8 cellular contexts compared by ENCODE assay signal in genomic region chr1:66930823-66931174, GRCh38. TPM values are rescaled to one million over a fixed set of nuclear protein-coding genes. Genes with fewer than 3 reads are reported as not detected.
A peak's percentile ranks its signal among the peaks of the same experiment; 100 is the strongest.
DNase-seq lines count a peak whose midpoint lies in the region; ATAC-seq and TF ChIP-seq lines count a peak whose summit lies in the region.

No MANE protein-coding gene starts in this region.

- H3K27me3 ChIP-seq in muscle layer of duodenum (ENCODE audit: low read depth, low read length): no peaks in the 10 kb centered on the region

- no peaks in the 10 kb centered on the region for H3K9me3 ChIP-seq in muscle layer of duodenum (ENCODE audit: control insufficient read depth in 1 of 2, low read length in 2 of 2)

- H3K27ac ChIP-seq in caudate nucleus (ENCODE audit: low read depth, low read length) (peak overlapping the region; percentile 93), muscle layer of duodenum (ENCODE audit: low read length) (peak overlapping the region; percentile 98)

- TF ChIP-seq CTCF in AG10803 (conservative IDR thresholded peaks at IDR 0.05; ENCODE audit: low read length): no peak

- H3K4me3 ChIP-seq in AG10803 (ENCODE audit: low read length): peak overlapping the region; percentile 76
- H3K4me3 ChIP-seq in muscle layer of duodenum (ENCODE audit: low read depth in 1 of 2, low read length in 2 of 2): peak overlapping the region; percentile 67 to 96

- DNase-seq in AG10803 (ENCODE audit: low read depth) (no peak), HuH-7.5 (ENCODE audit: low spot score) (peak; percentile 6), caudate nucleus (lab: John Stamatoyannopoulos, UW) (no peak), occipital lobe (lab: John Stamatoyannopoulos, UW) (no peak), pons (ENCODE audit: low spot score) (no peak)
- DNase-seq in activated CD4-positive, alpha-beta T cell treated with anti-CD3 and anti-CD28 coated beads for 48 hours: no peak

- H3K36me3 ChIP-seq in muscle layer of duodenum (ENCODE audit: control insufficient read depth in 1 of 2, insufficient read depth in 2 of 2, low read length in 2 of 2): no peaks in the 10 kb centered on the region

- peaks cover 19 to 34% of the 10 kb centered on the region in 2 donors for H3K4me1 ChIP-seq in muscle layer of duodenum (ENCODE audit: control insufficient read depth in 1 of 2, insufficient read depth in 2 of 2, low read length in 2 of 2)

- no peak for ATAC-seq in GM21447 (IDR thresholded peaks at IDR 0.05; ENCODE audit: unreplicated experiment)

RNA-seq across cellular contexts. Expression of gene MIER1, which starts 6.0 kb away (rescaled TPM):
- total RNA-seq in occipital lobe: 53.0 TPM

RNA-seq across cellular contexts. Expression of gene DNAI4, which starts 6.1 kb away (rescaled TPM):
- 34.9 TPM for total RNA-seq in occipital lobe
